12 cellular contexts compared by ENCODE assay signal in the genomic region with DNA sequence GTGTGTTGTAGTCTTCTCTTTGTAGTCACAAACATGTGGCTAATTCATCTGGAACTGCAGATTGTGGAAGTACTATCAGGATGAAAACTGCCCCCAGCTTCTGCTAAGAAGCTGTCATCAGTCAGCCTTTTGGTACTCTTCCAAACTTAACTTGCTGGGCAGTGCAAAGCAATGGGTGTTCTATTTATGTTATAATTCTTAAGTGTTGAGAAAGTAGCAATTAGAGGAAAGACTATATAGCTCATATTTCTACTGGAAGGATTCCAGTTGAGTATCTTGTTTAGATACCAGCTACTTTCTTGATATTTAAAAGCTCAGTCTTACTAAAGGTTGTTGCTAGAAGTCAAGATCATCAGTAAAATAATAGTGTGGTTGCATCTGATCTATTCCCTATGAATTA. TPM values are rescaled to one million over a fixed set of nuclear protein-coding genes. Genes with fewer than 3 reads are reported as not detected.
DNase-seq lines count a peak whose midpoint lies in the region; ATAC-seq and TF ChIP-seq lines count a peak whose summit lies in the region.
"Had no signal": no experiment of that assay in that cellular context is flagged by ENCODE, and none has a peak within 500 bp of the region (broad histone marks: within the 10 kb centered on the region; RNA-seq: fewer than 3 reads in every experiment).

No MANE protein-coding gene starts in this region.

- ATAC-seq in HG02870 (IDR thresholded peaks at IDR 0.05; ENCODE audit: unreplicated experiment) = no peak
- ATAC-seq in mucosa of descending colon = no peak

- no peaks in the 10 kb centered on the region for H3F3A ChIP-seq in PC-9 (ENCODE audit: insufficient read depth, low read depth)

- H3K4me2 ChIP-seq in PC-9 (no peak overlapping the region), fibroblast of lung (ENCODE audit: extremely low read depth, insufficient read depth, low read length) (peak overlapping the region; percentile 11)

- no peaks in the 10 kb centered on the region for H3K27me3 ChIP-seq in PC-9 (ENCODE audit: insufficient read depth, low read depth)
- no peaks in the 10 kb centered on the region for H3K27me3 ChIP-seq in fibroblast of lung (ENCODE audit: control insufficient read depth, insufficient read depth, low read length)
- H3K27me3 ChIP-seq in Peyer's patch = no peaks in the 10 kb centered on the region
- H3K27me3 ChIP-seq: heart right ventricle had no signal

- H3K27ac ChIP-seq in PC-9 (no peak overlapping the region), fibroblast of lung (ENCODE audit: insufficient read depth, low read length) (no peak overlapping the region), Peyer's patch (no peak overlapping the region)
- H3K27ac ChIP-seq: heart right ventricle had no signal

- H3K36me3 ChIP-seq in PC-9 (ENCODE audit: low read depth) (no peaks in the 10 kb centered on the region), fibroblast of lung (ENCODE audit: control insufficient read depth, insufficient read depth, low read length) (no peaks in the 10 kb centered on the region), mucosa of descending colon (ENCODE audit: low read depth) (no peaks in the 10 kb centered on the region), Peyer's patch (no peaks in the 10 kb centered on the region)
- H3K36me3 ChIP-seq: heart right ventricle had no signal

- H3K4me1 ChIP-seq in PC-9 (replicated peaks; ENCODE audit: insufficient read depth) (no peaks in the 10 kb centered on the region), fibroblast of lung (ENCODE audit: control insufficient read depth, extremely low read depth, insufficient read depth, low read length) (no peaks in the 10 kb centered on the region), mucosa of descending colon (ENCODE audit: low read depth) (no peaks in the 10 kb centered on the region), Peyer's patch (no peaks in the 10 kb centered on the region)

- H3K9me3 ChIP-seq in PC-9 (ENCODE audit: insufficient read depth, low read depth) = no peaks in the 10 kb centered on the region
- H3K9me3 ChIP-seq in fibroblast of lung (ENCODE audit: control insufficient read depth, insufficient read depth, low read depth, low read length) = no peaks in the 10 kb centered on the region
- no peaks in the 10 kb centered on the region for H3K9me3 ChIP-seq in mucosa of descending colon
- no peaks in the 10 kb centered on the region for H3K9me3 ChIP-seq in Peyer's patch
- H3K9me3 ChIP-seq: heart right ventricle had no signal

- CTCF ChIA-PET in PC-9 (lab: Charles Lee) = interaction anchor here (1.0 kb wide), 1 partner anchor 11 kb away, joined by 3 read pairs; no protein-coding TSS in a partner anchor

- H3K79me2 ChIP-seq in PC-9 (ENCODE audit: low read depth) (no peaks in the 10 kb centered on the region), fibroblast of lung (ENCODE audit: control insufficient read depth, insufficient read depth, low read length) (no peaks in the 10 kb centered on the region)

- no peaks in the 10 kb centered on the region for H3K9me2 ChIP-seq in PC-9 (ENCODE audit: insufficient read depth)

- TF ChIP-seq POLR2A in Peyer's patch (IDR thresholded peaks at IDR 0.05) = no peak

- TF ChIP-seq CTCF in PC-9 (conservative IDR thresholded peaks at IDR 0.05) (no peak), fibroblast of lung (conservative IDR thresholded peaks at IDR 0.05 in 1 of 2, IDR thresholded peaks at IDR 0.05 in 1 of 2; ENCODE audit: low read depth in 1 of 2, low read length in 2 of 2) (no peak), mucosa of descending colon (IDR thresholded peaks at IDR 0.05) (no peak), Peyer's patch (IDR thresholded peaks at IDR 0.05) (no peak)

- H4K20me1 ChIP-seq in PC-9 (ENCODE audit: insufficient read depth) (no peaks in the 10 kb centered on the region), fibroblast of lung (ENCODE audit: control insufficient read depth, extremely low read depth, insufficient read depth, low read length) (no peaks in the 10 kb centered on the region)

- H2AFZ ChIP-seq in PC-9 (0 out of 2 replicates have a peak overlapping the region, but pooled peaks have one; percentile 11), fibroblast of lung (ENCODE audit: low read length) (no peak overlapping the region)

- peak; percentile 30 for DNase-seq in AG08395 (ENCODE audit: low spot score)
- DNase-seq in HCEC 1CT = peak; percentile 72
- peak in 1 of 2 experiments; percentile 33 for DNase-seq in PC-9
- DNase-seq in fibroblast of lung (ENCODE audit: low read depth in 2 of 2) = peak; percentile 77 to 86
- DNase-seq in mucosa of descending colon = no peak
- no peak for DNase-seq in Peyer's patch
- DNase-seq in hippocampal formation (lab: John Stamatoyannopoulos, UW) = no peak
- DNase-seq: CD4-positive, alpha-beta T cell; dermis blood vessel endothelial cell; heart right ventricle; RPMI8226 had no signal

- H3K9ac ChIP-seq in fibroblast of lung (ENCODE audit: insufficient read depth, low read length) = no peak overlapping the region

- intact Hi-C loops in PC-9 (cut with micrococcal nuclease; ENCODE audit: unreplicated experiment) = no loop called here
- intact Hi-C loops in mucosa of descending colon (cut with DNase I, micrococcal nuclease) = no loop called here

- no TSS peak for BruUV-seq in PC-9 (replicated peaks; lab: Mats Ljungman, UMichigan)

- H3K4me3 ChIP-seq in PC-9 = no peak overlapping the region
- no peak overlapping the region for H3K4me3 ChIP-seq in fibroblast of lung (replicated peaks in 1 of 4; ENCODE audit: control extremely low read depth in 1 of 4, insufficient read depth in 1 of 4, low read depth in 3 of 4, low read length in 4 of 4)
- no peak overlapping the region for H3K4me3 ChIP-seq in mucosa of descending colon
- no peak overlapping the region for H3K4me3 ChIP-seq in Peyer's patch
- H3K4me3 ChIP-seq: heart right ventricle had no signal

- POLR2A ChIA-PET in PC-9 (lab: Charles Lee; ENCODE audit: unreplicated experiment) = no interaction called here

RNA-seq across cellular contexts. Expression of gene SLC38A11, which starts 52.1 kb away (rescaled TPM):
- total RNA-seq in PC-9 (2021) = not detected in 2 replicates
- total RNA-seq in fibroblast of lung = 0.26 and 0.50 TPM in 2 replicates
- polyA plus RNA-seq in fibroblast of lung = 0.07 and 1.1 TPM in 2 replicates
- 0.17 TPM in 1 of 2 replicates, not detected in the other for polyA plus RNA-seq in fibroblast of lung (2012)
- polyA minus RNA-seq in fibroblast of lung (ENCODE audit: low replicate concordance) = not detected in 2 replicates
- 1 to 10 TPM; 2.1 to 8.6 (median 2.5) TPM for total RNA-seq in mucosa of descending colon
- total RNA-seq in Peyer's patch = 10 to 100 TPM in 1 of 4 donors, 1 to 10 TPM in 2, not detected in 1; 3.2 to 13.1 (median 7.0) TPM
- total RNA-seq: CD4-positive, alpha-beta T cell; dermis blood vessel endothelial cell had no signal

Comparison
In these comparisons a context has a peak if more than half of its experiments do, and no peak if none do; other contexts are left out.
1. DNase-seq: peak in AG08395 (single experiment), HCEC 1CT (single experiment) and fibroblast of lung (2 of 2); none in mucosa of descending colon (0 of 3), Peyer's patch (0 of 3) and hippocampal formation (0 of 2).